21 cellular contexts compared by ENCODE assay signal in the genomic region with DNA sequence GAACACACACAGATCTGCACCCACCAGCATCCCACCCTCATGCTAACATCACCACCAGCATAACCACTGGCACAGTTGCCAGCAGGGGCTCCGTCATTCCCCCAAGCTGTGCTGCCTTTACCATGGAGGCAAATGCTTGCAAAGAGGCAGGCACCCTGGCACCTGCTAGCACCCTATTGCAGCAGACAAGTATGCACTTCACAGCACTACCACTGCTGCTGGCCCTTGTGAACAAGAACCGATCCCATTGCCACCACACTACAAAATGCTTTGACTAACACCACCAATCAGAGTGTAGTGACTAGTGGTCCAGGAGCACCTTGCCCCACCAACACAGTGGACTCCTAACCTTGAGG.
"Had no signal": no experiment of that assay in that cellular context is flagged by ENCODE, and none has a peak within 500 bp of the region (broad histone marks: within the 10 kb centered on the region; RNA-seq: fewer than 3 reads in every experiment).

No MANE protein-coding gene starts in this region.

- H3K9me3 ChIP-seq: pancreas, prostate gland, vagina had no signal

- H3K4me1 ChIP-seq: heart left ventricle, left ventricle myocardium inferior, neural progenitor cell, pancreas, prostate gland, transverse colon, vagina had no signal

- H3K9ac ChIP-seq: neural progenitor cell had no signal

- H3K4me1 Mint-ChIP-seq: mesothelial cell of epicardium, naive B cell, natural killer cell, nephron progenitor cell, neural progenitor cell had no signal

- H3K4me3 ChIP-seq: heart left ventricle, left ventricle myocardium inferior, lung, neural progenitor cell, pancreas, prostate gland, skin epidermis, transverse colon, upper lobe of left lung, vagina had no signal

- H3K36me3 ChIP-seq: heart left ventricle, left ventricle myocardium inferior, neural progenitor cell, pancreas, prostate gland, transverse colon, upper lobe of left lung, vagina had no signal

- H3K27me3 ChIP-seq: heart left ventricle, neural progenitor cell, pancreas, transverse colon, upper lobe of left lung, vagina had no signal

- H3K4me3 Mint-ChIP-seq: mesothelial cell of epicardium; naive B cell; natural killer cell; nephron progenitor cell; neural progenitor cell; stimulated activated naive CD8-positive, alpha-beta T cell treated with anti-CD3 and anti-CD28 coated beads, Interleukin-15, Interleukin-2, amounts not matched to agents 100 ng/mL and 50 ng/mL, for 24 hours had no signal

- H3K27ac Mint-ChIP-seq: mesothelial cell of epicardium; natural killer cell; nephron progenitor cell; neural progenitor cell; stimulated activated naive CD8-positive, alpha-beta T cell treated with anti-CD3 and anti-CD28 coated beads, Interleukin-15, Interleukin-2, amounts not matched to agents 100 ng/mL and 50 ng/mL, for 24 hours had no signal

- H3K27ac ChIP-seq: heart left ventricle, left ventricle myocardium inferior, neural progenitor cell, pancreas, prostate gland, skin epidermis, transverse colon, upper lobe of left lung, vagina had no signal

- H3K36me3 Mint-ChIP-seq: naive B cell, natural killer cell, neural progenitor cell had no signal

- H3K27me3 Mint-ChIP-seq: naive B cell; stimulated activated naive CD8-positive, alpha-beta T cell treated with anti-CD3 and anti-CD28 coated beads, Interleukin-15, Interleukin-2, amounts not matched to agents 100 ng/mL and 50 ng/mL, for 24 hours had no signal

- DNase-seq: heart left ventricle; left colon; left ventricle myocardium inferior; mesendoderm; naive B cell; natural killer cell; nephron progenitor cell; retina; stimulated activated CD4-positive, alpha-beta T cell treated with anti-CD3 and anti-CD28 coated beads, Interleukin-4, amount 100 ng/mL, for 4 hours; stimulated activated CD8-positive, alpha-beta memory T cell treated with anti-CD3 and anti-CD28 coated beads, Interleukin-4, amount 100 ng/mL, for 48 hours; stimulated activated naive CD4-positive, alpha-beta T cell; transverse colon had no signal

- ATAC-seq: left colon, natural killer cell, pancreas had no signal

- H3K4me2 ChIP-seq: neural progenitor cell had no signal

- H2AFZ ChIP-seq: neural progenitor cell had no signal
